11 cellular contexts compared by ENCODE assay signal in genomic region chr9:86097510-86098224, GRCh38. TPM values are rescaled to one million over a fixed set of nuclear protein-coding genes. Genes with fewer than 3 reads are reported as not detected.
DNase-seq lines count a peak whose midpoint lies in the region; ATAC-seq and TF ChIP-seq lines count a peak whose summit lies in the region.
"Had no signal": no experiment of that assay in that cellular context is flagged by ENCODE, and none has a peak within 500 bp of the region (broad histone marks: within the 10 kb centered on the region; RNA-seq: fewer than 3 reads in every experiment).

No MANE protein-coding gene starts in this region.

- no peak for ATAC-seq in GM21619 (IDR thresholded peaks at IDR 0.05; ENCODE audit: unreplicated experiment)
- ATAC-seq in HG02970 (IDR thresholded peaks at IDR 0.05; ENCODE audit: low FRiP score, unreplicated experiment) = no peak
- ATAC-seq in HG02884 (IDR thresholded peaks at IDR 0.05; ENCODE audit: unreplicated experiment) = no peak
- ATAC-seq: upper lobe of right lung had no signal

- peak; percentile 75 for DNase-seq in NCI-H146 (lab: John Stamatoyannopoulos, UW)
- DNase-seq in adrenal gland = no peak
- DNase-seq: kidney glomerular epithelial cell, NCI-H524, upper lobe of right lung had no signal

- H3K9me3 ChIP-seq in BLaER1 treated with 17β-estradiol and CSF1 and Interleukin-3, amounts not matched to agents 10 nM and 100 nM (replicated peaks in 1 of 11) = peaks cover 0 to 3% (median 0%) of the 10 kb centered on the region in 11 experiments; a peak in 2 of 22 replicates
- H3K9me3 ChIP-seq in mucosa of stomach (ENCODE audit: control insufficient read depth, low read length) (no peaks in the 10 kb centered on the region), adrenal gland (replicated peaks in 1 of 3) (no peaks in the 10 kb centered on the region)
- H3K9me3 ChIP-seq: upper lobe of right lung had no signal

- H3K27ac ChIP-seq in BLaER1 treated with 17β-estradiol and CSF1 and Interleukin-3, amounts not matched to agents 10 nM and 100 nM = no peak overlapping the region
- H3K27ac ChIP-seq in adrenal gland = no peak overlapping the region
- H3K27ac ChIP-seq: upper lobe of right lung had no signal

- H3K36me3 Mint-ChIP-seq in brain = peaks cover 36% of the 10 kb centered on the region

- TF ChIP-seq POLR2A in adrenal gland (IDR thresholded peaks at IDR 0.05) = no peak

- H3K9me3 Mint-ChIP-seq in brain = peaks cover 4 to 23% (median 16%) of the 10 kb centered on the region in 5 experiments

- H3K9ac ChIP-seq in BLaER1 treated with 17β-estradiol and CSF1 and Interleukin-3, amounts not matched to agents 10 nM and 100 nM = peak overlapping the region in 9 of 11 experiments; percentile 83 to 90 (median 88); a peak in 13 of 22 replicates
- H3K9ac ChIP-seq in mucosa of stomach (ENCODE audit: low read length) = peak overlapping the region; percentile 88

- no peaks in the 10 kb centered on the region for H3K27me3 ChIP-seq in BLaER1 treated with 17β-estradiol and CSF1 and Interleukin-3, amounts not matched to agents 10 nM and 100 nM
- H3K27me3 ChIP-seq in mucosa of stomach (ENCODE audit: control insufficient read depth, insufficient read depth, low read length) (no peaks in the 10 kb centered on the region), adrenal gland (no peaks in the 10 kb centered on the region)
- H3K27me3 ChIP-seq: upper lobe of right lung had no signal

- peak overlapping the region; percentile 84 to 98 (median 93) for H3K4me2 ChIP-seq in BLaER1 treated with 17β-estradiol and CSF1 and Interleukin-3, amounts not matched to agents 10 nM and 100 nM

- peak overlapping the region; percentile 79 to 87 (median 84) for H3K4me3 Mint-ChIP-seq in brain

- peaks cover 24 to 58% (median 35%) of the 10 kb centered on the region in 10 experiments for H3K4me1 ChIP-seq in BLaER1 treated with 17β-estradiol and CSF1 and Interleukin-3, amounts not matched to agents 10 nM and 100 nM
- H3K4me1 ChIP-seq in mucosa of stomach (ENCODE audit: control insufficient read depth, insufficient read depth, low read length) (peaks cover 33% of the 10 kb centered on the region), adrenal gland (replicated peaks in 1 of 2) (peaks cover 0 to 16% of the 10 kb centered on the region in 2 donors)

- H3K4me1 Mint-ChIP-seq in brain = peaks cover 35% of the 10 kb centered on the region

- H3K27me3 Mint-ChIP-seq in brain = peaks cover 8% of the 10 kb centered on the region

- peak overlapping the region in 9 of 10 experiments; percentile 78 to 94 (median 86); a peak in 16 of 20 replicates for H3K4me3 ChIP-seq in BLaER1 treated with 17β-estradiol and CSF1 and Interleukin-3, amounts not matched to agents 10 nM and 100 nM
- peak overlapping the region; percentile 7 for H3K4me3 ChIP-seq in mucosa of stomach (ENCODE audit: low read length)
- H3K4me3 ChIP-seq in adrenal gland = peak overlapping the region in 1 of 4 donors; percentile 96

- no peaks in the 10 kb centered on the region for H3K36me3 ChIP-seq in BLaER1 treated with 17β-estradiol and CSF1 and Interleukin-3, amounts not matched to agents 10 nM and 100 nM
- no peaks in the 10 kb centered on the region for H3K36me3 ChIP-seq in mucosa of stomach (ENCODE audit: control insufficient read depth, insufficient read depth, low read length)
- H3K36me3 ChIP-seq in adrenal gland (replicated peaks in 1 of 2) = no peaks in the 10 kb centered on the region
- H3K36me3 ChIP-seq: upper lobe of right lung had no signal

- TF ChIP-seq CTCF in brain (conservative IDR thresholded peaks at IDR 0.05) (no peak), adrenal gland (IDR thresholded peaks at IDR 0.05) (no peak)

- 83 to 90% (median 87%) methylated on average over 10 of the region's 10 CpGs for WGBS in adrenal gland, 4 donors

- intact Hi-C loops in adrenal gland (cut with DNase I) = no loop called here

- peaks cover 0 to 26% (median 7%) of the 10 kb centered on the region in 11 experiments; a peak in 13 of 22 replicates for H4K20me1 ChIP-seq in BLaER1 treated with 17β-estradiol and CSF1 and Interleukin-3, amounts not matched to agents 10 nM and 100 nM

- H3K27ac Mint-ChIP-seq in brain = peak overlapping the region; percentile 28 to 87 (median 73)

RNA-seq across cellular contexts. Expression of gene GOLM1, which starts 1.7 kb away (rescaled TPM):
- 215 TPM for polyA plus RNA-seq in brain (ENCODE audit: insufficient read depth, low read depth, low replicate concordance)
- total RNA-seq in adrenal gland = 100 to 1,000 TPM; 136 to 745 (median 267) TPM
- polyA plus RNA-seq in adrenal gland = 100 to 1,000 TPM; 113 to 190 (median 182) TPM
